1 cellular context compared by ENCODE assay signal in the genomic region with DNA sequence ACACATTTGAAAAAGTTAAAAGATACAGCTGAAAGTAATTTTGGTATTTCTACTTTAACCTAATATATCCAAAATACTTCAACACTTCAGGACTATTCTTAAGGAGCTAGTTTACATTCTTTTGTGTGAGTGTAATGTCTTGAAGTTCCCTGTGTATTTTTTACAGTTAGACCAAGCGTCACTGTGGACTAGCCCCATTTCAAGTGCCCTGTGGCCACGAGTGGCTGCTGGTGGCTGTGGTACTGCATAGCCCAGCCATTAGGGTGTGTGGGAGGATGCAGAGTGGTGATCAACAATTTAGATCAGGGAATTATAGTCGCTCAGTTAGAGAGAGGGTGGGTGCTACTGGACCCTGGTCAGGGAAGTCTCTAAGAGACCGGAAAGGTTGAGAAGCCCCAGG.
TF ChIP-seq lines count a peak whose summit lies in the region.

No MANE protein-coding gene starts in this region.

TF ChIP-seq in HepG2, 621 proteins besides CTCF, POLR2A, EP300 and RAD21:
- peak; percentile 2; the same call in 1 of the 2 replicates for TF ChIP-seq ZNF816 (CRISPR knock-in tag; IDR thresholded peaks at IDR 0.05; ENCODE audit: borderline replicate concordance)
- no peak for TF ChIP-seq ZNF251 (CRISPR knock-in tag; IDR thresholded peaks at IDR 0.05)
- 0 out of 2 replicates have a peak, but pooled peaks have one; percentile 15 for TF ChIP-seq ZNF607 (CRISPR knock-in tag; IDR thresholded peaks at IDR 0.05; ENCODE audit: borderline replicate concordance)
- TF ChIP-seq ZNF670 (CRISPR knock-in tag; IDR thresholded peaks at IDR 0.05; ENCODE audit: borderline replicate concordance) = 0 out of 2 replicates have a peak, but pooled peaks have one; percentile 2
- TF ChIP-seq, protein P1, sequence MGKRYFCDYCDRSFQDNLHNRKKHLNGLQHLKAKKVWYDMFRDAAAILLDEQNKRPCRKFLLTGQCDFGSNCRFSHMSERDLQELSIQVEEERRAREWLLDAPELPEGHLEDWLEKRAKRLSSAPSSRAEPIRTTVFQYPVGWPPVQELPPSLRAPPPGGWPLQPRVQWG (CRISPR knock-in tag; IDR thresholded peaks at IDR 0.05; ENCODE audit: borderline replicate concordance, low read depth) = no peak
- no peak for TF ChIP-seq ARID2 (CRISPR knock-in tag; IDR thresholded peaks at IDR 0.05; ENCODE audit: borderline replicate concordance)
- no peak for TF ChIP-seq GPN1 (CRISPR knock-in tag; IDR thresholded peaks at IDR 0.05; ENCODE audit: borderline replicate concordance)
- TF ChIP-seq NCOR1 (IDR thresholded peaks at IDR 0.05; ENCODE audit: borderline replicate concordance, low read length) = 0 out of 2 replicates have a peak, but pooled peaks have one; percentile 6
- no peak for TF ChIP-seq HNRNPK (IDR thresholded peaks at IDR 0.05; ENCODE audit: low read depth, low read length, poor library complexity, severe bottlenecking)
